ENCODE assay signal across 8 cellular contexts in genomic region chr18:46917108-46917807, GRCh38. TPM values are rescaled to one million over a fixed set of nuclear protein-coding genes. Genes with fewer than 3 reads are reported as not detected.
DNase-seq lines count a peak whose midpoint lies in the region; ATAC-seq lines count a peak whose summit lies in the region.

KATNAL2 (plus strand) TSS chr18:46917602; CDS start chr18:46946873, 29,271 bp downstream.
A gene with protein sequence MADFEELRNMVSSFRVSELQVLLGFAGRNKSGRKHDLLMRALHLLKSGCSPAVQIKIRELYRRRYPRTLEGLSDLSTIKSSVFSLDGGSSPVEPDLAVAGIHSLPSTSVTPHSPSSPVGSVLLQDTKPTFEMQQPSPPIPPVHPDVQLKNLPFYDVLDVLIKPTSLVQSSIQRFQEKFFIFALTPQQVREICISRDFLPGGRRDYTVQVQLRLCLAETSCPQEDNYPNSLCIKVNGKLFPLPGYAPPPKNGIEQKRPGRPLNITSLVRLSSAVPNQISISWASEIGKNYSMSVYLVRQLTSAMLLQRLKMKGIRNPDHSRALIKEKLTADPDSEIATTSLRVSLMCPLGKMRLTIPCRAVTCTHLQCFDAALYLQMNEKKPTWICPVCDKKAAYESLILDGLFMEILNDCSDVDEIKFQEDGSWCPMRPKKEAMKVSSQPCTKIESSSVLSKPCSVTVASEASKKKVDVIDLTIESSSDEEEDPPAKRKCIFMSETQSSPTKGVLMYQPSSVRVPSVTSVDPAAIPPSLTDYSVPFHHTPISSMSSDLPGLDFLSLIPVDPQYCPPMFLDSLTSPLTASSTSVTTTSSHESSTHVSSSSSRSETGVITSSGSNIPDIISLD (minus strand): TSS chr18:46917507. CDS start chr18:46917345, 162 bp downstream.

- H3K4me3 ChIP-seq in mononuclear cell (ENCODE audit: low read length) = peak within 1 kb of the TSS; percentile 62

- H3K4me1 ChIP-seq in mononuclear cell (ENCODE audit: insufficient read depth, low read length) = peaks cover 16% of the 10 kb centered on the region

- no peaks in the 10 kb centered on the region for H3K9me3 ChIP-seq in mononuclear cell (ENCODE audit: low read depth, low read length)

- no peaks in the 10 kb centered on the region for H3K27me3 ChIP-seq in mononuclear cell (ENCODE audit: insufficient read depth, low read length)

- peak; percentile 58 for DNase-seq in CMK (ENCODE audit: low read depth)
- DNase-seq in NOMO-1 treated with DMSO at 0.1 percent for 48 hours (lab: John Stamatoyannopoulos, UW; ENCODE audit: unreplicated experiment) = peak; percentile 68
- DNase-seq in activated CD8-positive, alpha-beta memory T cell treated with anti-CD3 and anti-CD28 coated beads, Interleukin-2, amount 50 U/mL, for 48 hours = peak; percentile 88
- peak; percentile 62 for DNase-seq in epidermal melanocyte (ENCODE audit: insufficient read length, low spot score)
- peak; percentile 57 to 63 for DNase-seq in stimulated activated CD8-positive, alpha-beta memory T cell treated with anti-CD3 and anti-CD28 coated beads, Interleukin-2, amount 100 ng/mL, for 48 hours (ENCODE audit: low read depth in 2 of 2)

- ATAC-seq in GM19438 (IDR thresholded peaks at IDR 0.05; ENCODE audit: low read depth, unreplicated experiment) = peak; percentile 80
- peak; percentile 69 for ATAC-seq in HG03565 (IDR thresholded peaks at IDR 0.05; ENCODE audit: unreplicated experiment)

RNA-seq across cellular contexts. Expression of gene KATNAL2, which starts in this region (rescaled TPM):
- 0.42 TPM for total RNA-seq in mononuclear cell

RNA-seq across cellular contexts. Expression of the second gene that starts in this region (rescaled TPM):
- total RNA-seq in mononuclear cell = 46.8 TPM

Comparison
In these comparisons a context has a peak if more than half of its experiments do, and no peak if none do; other contexts are left out.
1. Peak in every context shown above with its lines: DNase-seq, ATAC-seq and H3K4me3 ChIP-seq.